In the genomic region with DNA sequence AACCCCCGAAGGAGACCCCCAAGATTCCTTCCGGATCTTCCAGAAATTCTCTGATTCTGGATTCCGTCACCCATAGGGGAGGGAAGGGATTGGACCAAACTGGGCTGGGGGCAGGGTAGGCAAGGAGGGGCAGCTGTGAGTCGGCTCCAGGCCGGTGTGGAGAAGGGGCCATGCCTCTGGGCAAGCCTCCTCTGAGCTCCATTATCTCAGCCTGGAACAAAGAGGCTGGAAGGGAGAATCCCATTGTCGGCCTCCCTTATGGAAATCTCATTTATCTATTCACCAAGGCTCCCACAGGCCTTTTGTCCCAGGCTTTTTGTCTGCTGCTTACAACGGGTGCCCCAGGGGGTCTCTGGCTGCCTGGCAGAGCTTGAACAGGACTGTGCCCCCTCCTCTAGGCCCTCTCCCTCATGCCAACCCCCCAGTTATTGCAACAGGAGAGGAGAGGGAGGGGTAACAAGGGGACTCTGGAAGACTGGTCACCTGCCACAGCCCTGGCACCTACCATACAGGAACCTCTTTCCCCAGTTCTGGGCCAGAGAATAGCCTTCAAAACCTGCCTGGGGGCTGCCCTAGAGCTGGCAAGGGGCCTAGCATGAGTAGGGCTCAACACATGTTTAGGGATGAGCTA, we compare ENCODE assay signal across 33 cellular contexts. TPM values are rescaled to one million over a fixed set of nuclear protein-coding genes. Genes with fewer than 3 reads are reported as not detected.
A peak's percentile ranks its signal among the peaks of the same experiment; 100 is the strongest.
DNase-seq lines count a peak whose midpoint lies in the region; ATAC-seq, FAIRE-seq and TF ChIP-seq lines count a peak whose summit lies in the region.
"Had no signal": no experiment of that assay in that cellular context is flagged by ENCODE, and none has a peak within 500 bp of the region (broad histone marks: within the 10 kb centered on the region; RNA-seq: fewer than 3 reads in every experiment).

No MANE protein-coding gene starts in this region.

- H3K4me1 ChIP-seq in endodermal cell (ENCODE audit: control insufficient read depth, insufficient read depth, low read length) (peaks cover 11% of the 10 kb centered on the region), osteoblast (ENCODE audit: insufficient read depth, low read length) (peaks cover 7% of the 10 kb centered on the region), Caco-2 (no peaks in the 10 kb centered on the region), right lobe of liver (peaks cover 0 to 8% (median 2%) of the 10 kb centered on the region in 4 donors), pancreas (no peaks in the 10 kb centered on the region)
- H3K4me1 ChIP-seq: gastroesophageal sphincter, HAP-1 had no signal

- no peak overlapping the region for H3K4me3 Mint-ChIP-seq in activated T-cell treated with anti-CD3 and anti-CD28 coated beads, Interleukin-2, amount 50 U/mL, for 24 hours
- no peak overlapping the region for H3K4me3 Mint-ChIP-seq in endodermal cell
- no peak overlapping the region for H3K4me3 Mint-ChIP-seq in Caco-2 (ENCODE audit: unreplicated experiment)
- H3K4me3 Mint-ChIP-seq: CD4-positive, alpha-beta T cell had no signal

- peaks cover 34% of the 10 kb centered on the region for H3K4me1 Mint-ChIP-seq in activated T-cell treated with anti-CD3 and anti-CD28 coated beads, Interleukin-2, amount 50 U/mL, for 24 hours (ENCODE audit: low read depth)
- H3K4me1 Mint-ChIP-seq in endodermal cell = peaks cover 30% of the 10 kb centered on the region
- no peaks in the 10 kb centered on the region for H3K4me1 Mint-ChIP-seq in Caco-2 (ENCODE audit: low read depth, unreplicated experiment)

- H3K27me3 ChIP-seq in endodermal cell (ENCODE audit: control insufficient read depth, insufficient read depth, low read length, poor library complexity, severe bottlenecking) = no peaks in the 10 kb centered on the region
- peaks cover 31% of the 10 kb centered on the region for H3K27me3 ChIP-seq in osteoblast (ENCODE audit: insufficient read depth, low read length)
- no peaks in the 10 kb centered on the region for H3K27me3 ChIP-seq in Caco-2 (replicated peaks; ENCODE audit: control insufficient read depth, insufficient read depth, low read length)
- no peaks in the 10 kb centered on the region for H3K27me3 ChIP-seq in right lobe of liver
- H3K27me3 ChIP-seq in pancreas = no peaks in the 10 kb centered on the region
- H3K27me3 ChIP-seq: hepatocyte, Peyer's patch had no signal

- ATAC-seq in right lobe of liver (no peak), pancreas (no peak)
- ATAC-seq: gastroesophageal sphincter; left ventricle myocardium superior; naive thymus-derived CD4-positive, alpha-beta T cell had no signal

- no peak for FAIRE-seq in pancreas (lab: Jason Lieb, UNC)
- FAIRE-seq: astrocyte, keratinocyte, small intestine had no signal

- no TSS peak for BruUV-seq in Caco-2 (replicated peaks; lab: Mats Ljungman, UMichigan)

- H3K36me3 Mint-ChIP-seq in activated T-cell treated with anti-CD3 and anti-CD28 coated beads, Interleukin-2, amount 50 U/mL, for 24 hours (ENCODE audit: low read depth) = no peaks in the 10 kb centered on the region
- H3K36me3 Mint-ChIP-seq in endodermal cell (ENCODE audit: low read depth) = no peaks in the 10 kb centered on the region
- H3K36me3 Mint-ChIP-seq in Caco-2 (ENCODE audit: insufficient read depth, unreplicated experiment) = no peaks in the 10 kb centered on the region
- H3K36me3 Mint-ChIP-seq: activated naive CD8-positive, alpha-beta T cell; naive thymus-derived CD4-positive, alpha-beta T cell had no signal

- H3K9ac ChIP-seq in endodermal cell (ENCODE audit: extremely low read depth, low read length, poor library complexity, severe bottlenecking) = no peak overlapping the region

- no peak overlapping the region for H3K4me3 ChIP-seq in endodermal cell (ENCODE audit: low read length)
- H3K4me3 ChIP-seq in osteoblast (ENCODE audit: insufficient read depth, low read length) = no peak overlapping the region
- no peak overlapping the region for H3K4me3 ChIP-seq in Caco-2 (ENCODE audit: low read depth, low read length)
- H3K4me3 ChIP-seq in right lobe of liver = no peak overlapping the region
- no peak overlapping the region for H3K4me3 ChIP-seq in pancreas
- H3K4me3 ChIP-seq: gastroesophageal sphincter, HAP-1, hepatocyte, Peyer's patch, transverse colon had no signal

- H4K20me1 ChIP-seq in osteoblast (ENCODE audit: insufficient read depth, low read length) = no peaks in the 10 kb centered on the region

- POLR2A ChIA-PET in Caco-2 (lab: Charles Lee) = no interaction called here

- H3K9me3 ChIP-seq in endodermal cell (ENCODE audit: control insufficient read depth, low read length) = no peaks in the 10 kb centered on the region
- H3K9me3 ChIP-seq in osteoblast (ENCODE audit: low read depth, low read length) = no peaks in the 10 kb centered on the region
- no peaks in the 10 kb centered on the region for H3K9me3 ChIP-seq in Caco-2
- H3K9me3 ChIP-seq in right lobe of liver = no peaks in the 10 kb centered on the region
- H3K9me3 ChIP-seq in pancreas = no peaks in the 10 kb centered on the region
- H3K9me3 ChIP-seq: gastroesophageal sphincter, HAP-1, Peyer's patch, transverse colon had no signal

- H3K9me3 Mint-ChIP-seq in activated T-cell treated with anti-CD3 and anti-CD28 coated beads, Interleukin-2, amount 50 U/mL, for 24 hours = no peaks in the 10 kb centered on the region
- H3K9me3 Mint-ChIP-seq in endodermal cell (no peaks in the 10 kb centered on the region), Caco-2 (ENCODE audit: unreplicated experiment) (no peaks in the 10 kb centered on the region)
- H3K9me3 Mint-ChIP-seq: CD4-positive, alpha-beta T cell; naive thymus-derived CD4-positive, alpha-beta T cell had no signal

- DNase-seq in activated T-cell treated with anti-CD3 and anti-CD28 coated beads, Interleukin-2, amount 50 U/mL, for 24 hours = no peak
- no peak for DNase-seq in activated T-cell treated with anti-CD3 and anti-CD28 coated beads, Interleukin-2, amount 50 U/mL, for 1 hour
- DNase-seq in NCI-H345 treated with DMSO at 0.1 percent for 48 hours (lab: John Stamatoyannopoulos, UW; ENCODE audit: unreplicated experiment) (peak; percentile 88), endodermal cell (peak; percentile 81), osteoblast (ENCODE audit: insufficient read length, low spot score, missing footprints) (peak; percentile 76), Caco-2 (no peak), right lobe of liver (no peak), pancreas (no peak)
- DNase-seq: CD4-positive, alpha-beta T cell; central memory CD4-positive, alpha-beta T cell; KG1; left ventricle myocardium superior; midbrain; MM.1S; naive thymus-derived CD4-positive, alpha-beta T cell; NCI-H2081 treated with DMSO at 0.1 percent for 48 hours; NCI-H510A; Peyer's patch; SHP77 treated with DMSO at 0.1 percent for 48 hours; small intestine; T-helper 9 cell; transverse colon; WERI-Rb-1 had no signal

- H3K79me2 ChIP-seq in osteoblast (ENCODE audit: insufficient read depth, low read length) = no peaks in the 10 kb centered on the region

- intact Hi-C loops in Caco-2 (cut with micrococcal nuclease; ENCODE audit: unreplicated experiment) = no loop called here
- intact Hi-C loops in right lobe of liver (cut with DNase I) = loop anchor here (10.0 kb wide), 2 partner anchors 46 to 404 kb away; partner anchors contain the start of gene SLC4A8 (in 1 of the 2)
- intact Hi-C loops in pancreas (cut with DNase I) = loop anchor here in 1 of 3 donors (10.0 kb wide), 1 partner anchor 404 kb away; the partner anchor contains the start of gene SLC4A8

- CTCF ChIA-PET in Caco-2 (lab: Charles Lee) = no interaction called here

- no peak overlapping the region for H2AFZ ChIP-seq in osteoblast (ENCODE audit: low read length)
- H2AFZ ChIP-seq: hepatocyte had no signal

- H3K4me2 ChIP-seq in osteoblast (ENCODE audit: insufficient read depth, low read length) = no peak overlapping the region
- H3K4me2 ChIP-seq: hepatocyte had no signal

- H3K27ac Mint-ChIP-seq in activated T-cell treated with anti-CD3 and anti-CD28 coated beads, Interleukin-2, amount 50 U/mL, for 24 hours = peak overlapping the region; percentile 94
- peak overlapping the region; percentile 23 for H3K27ac Mint-ChIP-seq in endodermal cell
- H3K27ac Mint-ChIP-seq in Caco-2 (ENCODE audit: unreplicated experiment) = no peak overlapping the region
- H3K27ac Mint-ChIP-seq: CD4-positive, alpha-beta T cell had no signal

- peaks cover 31% of the 10 kb centered on the region for H3K27me3 Mint-ChIP-seq in activated T-cell treated with anti-CD3 and anti-CD28 coated beads, Interleukin-2, amount 50 U/mL, for 24 hours
- peaks cover 32% of the 10 kb centered on the region for H3K27me3 Mint-ChIP-seq in endodermal cell (ENCODE audit: insufficient read depth)
- H3K27me3 Mint-ChIP-seq in Caco-2 (ENCODE audit: insufficient read depth, unreplicated experiment) = peaks cover 4% of the 10 kb centered on the region

- TF ChIP-seq CTCF in endodermal cell (conservative IDR thresholded peaks at IDR 0.05) (no peak), osteoblast (IDR thresholded peaks at IDR 0.05; ENCODE audit: extremely low read depth, low read depth, low read length) (no peak), Caco-2 (IDR thresholded peaks at IDR 0.05; ENCODE audit: insufficient read depth in 1 of 2, low read depth in 1 of 2, low read length in 1 of 2, severe bottlenecking in 1 of 2, unreplicated experiment in 1 of 2) (no peak), right lobe of liver (IDR thresholded peaks at IDR 0.05) (no peak), pancreas (IDR thresholded peaks at IDR 0.05) (no peak)

- H3K36me3 ChIP-seq in endodermal cell (ENCODE audit: control insufficient read depth, insufficient read depth, low read length) (no peaks in the 10 kb centered on the region), osteoblast (ENCODE audit: insufficient read depth, low read length) (no peaks in the 10 kb centered on the region), Caco-2 (ENCODE audit: control insufficient read depth, insufficient read depth, low read length) (no peaks in the 10 kb centered on the region), right lobe of liver (no peaks in the 10 kb centered on the region), pancreas (no peaks in the 10 kb centered on the region)
- H3K36me3 ChIP-seq: gastroesophageal sphincter, HAP-1, Peyer's patch, transverse colon, WERI-Rb-1 had no signal

- H3K27ac ChIP-seq in endodermal cell (ENCODE audit: low read depth, low read length) (peak overlapping the region; percentile 78), osteoblast (ENCODE audit: low read depth, low read length) (no peak overlapping the region), right lobe of liver (no peak overlapping the region), pancreas (no peak overlapping the region)
- H3K27ac ChIP-seq: gastroesophageal sphincter, Peyer's patch, WERI-Rb-1 had no signal

- 44 to 67% methylated on average over 2 to 7 of the region's 7 CpGs for WGBS in endodermal cell (ENCODE audit: insufficient coverage in 1 of 2, insufficient read length in 1 of 2), 2 experiments
- 76% methylated on average over 5 of the region's 7 CpGs for WGBS in right lobe of liver (ENCODE audit: insufficient coverage, low coverage, low lambda C conversion rate, missing lambda C conversion rate)
- 62 to 72% methylated on average over 7 of the region's 7 CpGs for WGBS in pancreas, 2 donors

- no peak for TF ChIP-seq POLR2A in right lobe of liver (IDR thresholded peaks at IDR 0.05)

RNA-seq across cellular contexts. Expression of gene FIGNL2, which starts 19.5 kb away (rescaled TPM):
- total RNA-seq in endodermal cell (10 to 100 TPM; 10.5 to 17.7 TPM), osteoblast (0.29 and 0.36 TPM in 2 replicates), Caco-2 (2022) (3.5 and 3.6 TPM in 2 replicates), right lobe of liver (1 to 10 TPM in 2 of 6 experiments, under 1 TPM in 4; 0.14 to 1.8 (median 0.55) TPM), pancreas (under 1 TPM; 0.09 to 0.47 (median 0.14) TPM)
- polyA plus RNA-seq in endodermal cell (2013, experiment 1 of 2) = 24.4 TPM
- 22.8 TPM for polyA plus RNA-seq in endodermal cell (2013, experiment 2 of 2)
- polyA plus RNA-seq in pancreas = under 1 TPM; 0.15 to 0.21 TPM
- total RNA-seq: HT-29, transverse colon had no signal
- polyA plus RNA-seq: keratinocyte had no signal

RNA-seq across cellular contexts. Expression of gene ANKRD33, which starts 58.8 kb away (rescaled TPM):
- total RNA-seq in endodermal cell (under 1 TPM in 1 of 2 donors, not detected in 1; 0.46 TPM), osteoblast (not detected in 2 replicates), Caco-2 (2022) (not detected in 2 replicates), right lobe of liver (10 to 100 TPM in 1 of 6 experiments, 1 to 10 TPM in 2, not detected in 3; 1.1 to 10.5 (median 2.1) TPM), pancreas (not detected)
- polyA plus RNA-seq in endodermal cell (2013, experiment 1 of 2) = 0.28 TPM
- 0.62 TPM for polyA plus RNA-seq in endodermal cell (2013, experiment 2 of 2)
- polyA plus RNA-seq in pancreas = not detected
- total RNA-seq: A172; astrocyte; CD4-positive, alpha-beta T cell; gastroesophageal sphincter; hepatocyte; HT-29; left ventricle myocardium superior; naive thymus-derived CD4-positive, alpha-beta T cell; omental fat pad; Peyer's patch; renal cortical epithelial cell; transverse colon had no signal
- polyA plus RNA-seq: keratinocyte; naive thymus-derived CD4-positive, alpha-beta T cell; small intestine had no signal

Comparison
In these comparisons a context has a peak if more than half of its experiments do, and no peak if none do; other contexts are left out.
1. DNase-seq: peak in NCI-H345 treated with DMSO at 0.1 percent for 48 hours (single experiment), endodermal cell (single experiment) and osteoblast (single experiment); none in activated T-cell treated with anti-CD3 and anti-CD28 coated beads, Interleukin-2, amount 50 U/mL, for 24 hours (single experiment), activated T-cell treated with anti-CD3 and anti-CD28 coated beads, Interleukin-2, amount 50 U/mL, for 1 hour (single experiment), Caco-2 (0 of 2), right lobe of liver (0 of 3) and pancreas (0 of 6).